Comparison of ENCODE assay signal across 17 cellular contexts in the genomic region with DNA sequence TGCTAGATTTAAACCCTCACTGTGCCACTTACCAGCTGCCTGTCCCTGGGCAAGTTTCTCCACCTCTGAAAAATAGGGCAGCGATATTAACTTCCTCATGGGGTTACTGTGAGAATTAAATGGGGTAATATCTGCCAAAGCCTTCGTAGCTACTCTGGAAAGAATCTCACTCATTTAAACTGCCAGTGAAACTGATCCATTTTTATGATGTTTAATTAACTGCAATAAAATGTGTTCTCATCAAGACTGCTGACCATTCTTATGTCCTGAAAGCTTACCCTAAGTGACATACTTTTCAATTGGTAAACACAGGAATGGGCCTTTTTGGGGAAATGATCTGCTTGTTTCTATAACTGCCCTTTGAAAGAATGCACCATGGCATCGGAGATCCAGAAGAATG. TPM values are rescaled to one million over a fixed set of nuclear protein-coding genes. Genes with fewer than 3 reads are reported as not detected.
"Had no signal": no experiment of that assay in that cellular context is flagged by ENCODE, and none has a peak within 500 bp of the region (broad histone marks: within the 10 kb centered on the region; RNA-seq: fewer than 3 reads in every experiment).

No MANE protein-coding gene starts in this region.

- H3K4me3 ChIP-seq: hepatocyte, lung, tibial nerve, vagina had no signal

- H3K27ac ChIP-seq: hepatocyte, tibial nerve, vagina had no signal

- H3K9me3 ChIP-seq: tibial nerve, vagina had no signal

- H3K27me3 ChIP-seq: tibial nerve, vagina had no signal

- H3K36me3 Mint-ChIP-seq: activated naive CD4-positive, alpha-beta T cell treated with anti-CD3 and anti-CD28 coated beads, Interleukin-2, amount 50 U/mL, for 72 hours had no signal

- H3K4me3 Mint-ChIP-seq: activated CD4-positive, alpha-beta T cell treated with anti-CD3 and anti-CD28 coated beads, Interleukin-2, amount 10 ng/mL, durations not matched to agents 24 days and 14 days; nephron; stimulated activated naive CD8-positive, alpha-beta T cell treated with anti-CD3 and anti-CD28 coated beads, Interleukin-15, Interleukin-2, amounts not matched to agents 100 ng/mL and 50 ng/mL, for 24 hours had no signal

- H3K36me3 ChIP-seq: tibial nerve, vagina had no signal

- H3K27ac Mint-ChIP-seq: activated CD4-positive, alpha-beta T cell treated with anti-CD3 and anti-CD28 coated beads, Interleukin-2, amount 10 ng/mL, durations not matched to agents 24 days and 14 days; nephron; progenitor cell of endocrine pancreas; stimulated activated naive CD8-positive, alpha-beta T cell treated with anti-CD3 and anti-CD28 coated beads, Interleukin-15, Interleukin-2, amounts not matched to agents 100 ng/mL and 50 ng/mL, for 24 hours had no signal

- H3K27me3 Mint-ChIP-seq: stimulated activated naive CD8-positive, alpha-beta T cell treated with anti-CD3 and anti-CD28 coated beads, Interleukin-15, Interleukin-2, amounts not matched to agents 100 ng/mL and 50 ng/mL, for 24 hours had no signal

- ATAC-seq: activated naive CD4-positive, alpha-beta T cell treated with anti-CD3 and anti-CD28 coated beads, Interleukin-2, amount 50 U/mL, for 72 hours; right cardiac atrium had no signal

- H3K9me3 Mint-ChIP-seq: activated CD4-positive, alpha-beta T cell treated with anti-CD3 and anti-CD28 coated beads, Interleukin-2, amount 10 ng/mL, durations not matched to agents 24 days and 14 days; activated naive CD4-positive, alpha-beta T cell treated with anti-CD3 and anti-CD28 coated beads, Interleukin-2, amount 50 U/mL, for 72 hours; nephron; stimulated activated naive CD8-positive, alpha-beta T cell treated with anti-CD3 and anti-CD28 coated beads, Interleukin-15, Interleukin-2, amounts not matched to agents 100 ng/mL and 50 ng/mL, for 24 hours had no signal

- DNase-seq: activated CD4-positive, alpha-beta T cell treated with anti-CD3 and anti-CD28 coated beads, Interleukin-2, amount 10 ng/mL, durations not matched to agents 24 days and 14 days; activated gamma-delta T cell treated with Interleukin-2 at 50 U/mL for 16 hours; amniotic stem cell; effector memory CD4-positive, alpha-beta T cell; T1000 had no signal

- H3K4me1 ChIP-seq: vagina had no signal

RNA-seq across cellular contexts. Expression of a gene that starts 21.0 kb away (rescaled TPM):
- total RNA-seq: dermis blood vessel endothelial cell had no signal

RNA-seq across cellular contexts. Expression of a gene that starts 32.6 kb away (rescaled TPM):
- total RNA-seq: activated CD4-positive, alpha-beta T cell treated with anti-CD3 and anti-CD28 coated beads, Interleukin-2, amount 10 ng/mL, durations not matched to agents 24 days and 14 days; activated naive CD4-positive, alpha-beta T cell treated with anti-CD3 and anti-CD28 coated beads, Interleukin-2, amount 50 U/mL, for 72 hours; cerebellum; dermis blood vessel endothelial cell; hepatocyte; lung; progenitor cell of endocrine pancreas; right cardiac atrium; skeletal muscle tissue; tibial nerve; vagina had no signal

RNA-seq across cellular contexts. Expression of a gene that starts 49.6 kb away (rescaled TPM):
- total RNA-seq: activated CD4-positive, alpha-beta T cell treated with anti-CD3 and anti-CD28 coated beads, Interleukin-2, amount 10 ng/mL, durations not matched to agents 24 days and 14 days; activated naive CD4-positive, alpha-beta T cell treated with anti-CD3 and anti-CD28 coated beads, Interleukin-2, amount 50 U/mL, for 72 hours; cerebellum; dermis blood vessel endothelial cell; lung; progenitor cell of endocrine pancreas; right cardiac atrium; skeletal muscle tissue; tibial nerve; vagina had no signal
